ENCODE assay signal across 16 cellular contexts in the genomic region with DNA sequence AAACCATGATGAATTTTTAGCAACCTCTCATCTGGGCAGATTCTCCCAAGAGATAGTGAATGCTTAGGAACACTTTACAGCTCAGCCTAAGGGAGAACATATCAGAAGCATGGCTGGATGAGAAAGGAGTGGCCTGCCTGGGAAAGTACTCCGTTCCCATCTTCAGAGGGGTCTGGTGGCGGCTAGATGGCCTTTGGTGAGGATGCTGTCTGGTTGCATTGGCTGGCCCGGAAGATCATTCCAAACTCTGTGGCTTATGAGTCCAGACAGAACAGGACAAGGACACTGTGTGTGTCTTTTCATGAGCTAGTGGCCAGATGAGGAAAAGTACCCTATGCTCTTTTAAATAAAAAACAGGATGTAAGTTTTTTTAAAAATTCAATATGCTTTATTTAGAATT. TPM values are rescaled to one million over a fixed set of nuclear protein-coding genes. Genes with fewer than 3 reads are reported as not detected.
A peak's percentile ranks its signal among the peaks of the same experiment; 100 is the strongest.
DNase-seq lines count a peak whose midpoint lies in the region; ATAC-seq and TF ChIP-seq lines count a peak whose summit lies in the region.
"Had no signal": no experiment of that assay in that cellular context is flagged by ENCODE, and none has a peak within 500 bp of the region (broad histone marks: within the 10 kb centered on the region; RNA-seq: fewer than 3 reads in every experiment).

No MANE protein-coding gene starts in this region.

- H3K27me3 ChIP-seq in CD4-positive, CD25-positive, alpha-beta regulatory T cell (ENCODE audit: control insufficient read depth, insufficient read depth, low read length) = no peaks in the 10 kb centered on the region
- H3K27me3 ChIP-seq: ovary, SJCRH30 had no signal

- no peak for ATAC-seq in CD4-positive, CD25-positive, alpha-beta regulatory T cell (ENCODE audit: low read depth in 2 of 2)
- no peak for ATAC-seq in naive thymus-derived CD8-positive, alpha-beta T cell
- ATAC-seq in GM21390 (IDR thresholded peaks at IDR 0.05; ENCODE audit: unreplicated experiment) (no peak), HG03045 (IDR thresholded peaks at IDR 0.05; ENCODE audit: unreplicated experiment) (no peak)

- in situ Hi-C loops in GM13977 (cut with MboI; ENCODE audit: low pct_unique_long_range_greater_than_20kb, low sequenced_read_pairs, unreplicated experiment) = no loop called here

- POLR2A ChIA-PET in naive thymus-derived CD8-positive, alpha-beta T cell (lab: Charles Lee) = interaction anchor here (1.0 to 2.1 kb wide), 5 partner anchors 10 to 41 kb away, joined by 3 to 10 read pairs (median 3); no protein-coding TSS in a partner anchor

- H3K27me3 Mint-ChIP-seq in CD4-positive, CD25-positive, alpha-beta regulatory T cell = no peaks in the 10 kb centered on the region
- H3K27me3 Mint-ChIP-seq in naive thymus-derived CD8-positive, alpha-beta T cell = no peaks in the 10 kb centered on the region

- TF ChIP-seq CTCF in GM13977 (IDR thresholded peaks at IDR 0.05; ENCODE audit: extremely low read depth, insufficient read depth, missing control alignments) = no peak

- peak overlapping the region; percentile 77 to 97 (median 88) for H3K27ac Mint-ChIP-seq in CD4-positive, CD25-positive, alpha-beta regulatory T cell
- H3K27ac Mint-ChIP-seq in naive thymus-derived CD8-positive, alpha-beta T cell = peak overlapping the region; percentile 83 to 97 (median 93)

- peak overlapping the region in 3 of 4 donors; percentile 21 to 78 (median 48) for H3K4me3 Mint-ChIP-seq in CD4-positive, CD25-positive, alpha-beta regulatory T cell
- H3K4me3 Mint-ChIP-seq in naive thymus-derived CD8-positive, alpha-beta T cell = peak overlapping the region in 8 of 10 donors; percentile 11 to 86 (median 48)
- H3K4me3 Mint-ChIP-seq: immature natural killer cell had no signal

- H3K4me1 ChIP-seq in CD4-positive, CD25-positive, alpha-beta regulatory T cell (ENCODE audit: control insufficient read depth, insufficient read depth, low read length, poor library complexity, severe bottlenecking) = peaks cover 36% of the 10 kb centered on the region
- H3K4me1 ChIP-seq: SJCRH30 had no signal

- no peak overlapping the region for H3K27ac ChIP-seq in CD4-positive, CD25-positive, alpha-beta regulatory T cell (ENCODE audit: insufficient read depth, low read length, poor library complexity, severe bottlenecking)
- peak overlapping the region; percentile 66 for H3K27ac ChIP-seq in caudate nucleus (ENCODE audit: low read depth, low read length)
- H3K27ac ChIP-seq: ovary, SJCRH30 had no signal

- H3K4me3 ChIP-seq in CD4-positive, CD25-positive, alpha-beta regulatory T cell (ENCODE audit: low read depth, low read length) = no peak overlapping the region
- H3K4me3 ChIP-seq: lung, ovary, SJCRH30, smooth muscle cell had no signal

- DNase-seq in CD4-positive, CD25-positive, alpha-beta regulatory T cell = no peak
- peak; percentile 53 for DNase-seq in ELF-1 (ENCODE audit: low read depth, low spot score)
- DNase-seq in caudate nucleus (lab: John Stamatoyannopoulos, UW) = peak in 1 of 61 donors; percentile 4
- DNase-seq in naive thymus-derived CD8-positive, alpha-beta T cell = no peak
- DNase-seq in GM13977 (ENCODE audit: low spot score) = no peak
- DNase-seq: activated CD4-positive, CD25-positive, alpha-beta regulatory T cell; central memory CD4-positive, alpha-beta T cell; immature natural killer cell; NCI-H1436 treated with DMSO at 0.1 percent for 48 hours; NCI-H774; ovary; SJCRH30 had no signal

- H3K9me3 Mint-ChIP-seq in CD4-positive, CD25-positive, alpha-beta regulatory T cell = peaks cover 0 to 2% (median 0%) of the 10 kb centered on the region in 7 donors
- H3K9me3 Mint-ChIP-seq in naive thymus-derived CD8-positive, alpha-beta T cell = peaks cover 0 to 2% (median 0%) of the 10 kb centered on the region in 9 donors
- H3K9me3 Mint-ChIP-seq: immature natural killer cell had no signal

- no peaks in the 10 kb centered on the region for H3K9me3 ChIP-seq in CD4-positive, CD25-positive, alpha-beta regulatory T cell (ENCODE audit: control insufficient read depth in 2 of 2, low read length in 2 of 2)
- H3K9me3 ChIP-seq: ovary, SJCRH30 had no signal

- H3K36me3 ChIP-seq in CD4-positive, CD25-positive, alpha-beta regulatory T cell (ENCODE audit: control insufficient read depth, insufficient read depth, low read length) = peaks cover 11% of the 10 kb centered on the region
- H3K36me3 ChIP-seq: ovary, SJCRH30 had no signal

- peaks cover 32% of the 10 kb centered on the region for H3K36me3 Mint-ChIP-seq in CD4-positive, CD25-positive, alpha-beta regulatory T cell
- peaks cover 0 to 19% (median 2%) of the 10 kb centered on the region in 3 donors for H3K36me3 Mint-ChIP-seq in naive thymus-derived CD8-positive, alpha-beta T cell

- peaks cover 40 to 88% (median 67%) of the 10 kb centered on the region in 4 donors for H3K4me1 Mint-ChIP-seq in CD4-positive, CD25-positive, alpha-beta regulatory T cell
- peaks cover 37 to 91% (median 81%) of the 10 kb centered on the region in 4 donors for H3K4me1 Mint-ChIP-seq in naive thymus-derived CD8-positive, alpha-beta T cell

RNA-seq across cellular contexts. Expression of gene CRTC3, which starts 51.2 kb away (rescaled TPM):
- 110 TPM for total RNA-seq in CD4-positive, CD25-positive, alpha-beta regulatory T cell
- polyA plus RNA-seq in CD4-positive, CD25-positive, alpha-beta regulatory T cell = 10 to 100 TPM; 27.5 to 31.9 (median 31.1) TPM
- total RNA-seq in naive thymus-derived CD8-positive, alpha-beta T cell = 100 to 1,000 TPM; 102 to 110 TPM
- 10 to 100 TPM; 21.9 to 51.1 (median 33.5) TPM for polyA plus RNA-seq in naive thymus-derived CD8-positive, alpha-beta T cell
